In the genomic region with DNA sequence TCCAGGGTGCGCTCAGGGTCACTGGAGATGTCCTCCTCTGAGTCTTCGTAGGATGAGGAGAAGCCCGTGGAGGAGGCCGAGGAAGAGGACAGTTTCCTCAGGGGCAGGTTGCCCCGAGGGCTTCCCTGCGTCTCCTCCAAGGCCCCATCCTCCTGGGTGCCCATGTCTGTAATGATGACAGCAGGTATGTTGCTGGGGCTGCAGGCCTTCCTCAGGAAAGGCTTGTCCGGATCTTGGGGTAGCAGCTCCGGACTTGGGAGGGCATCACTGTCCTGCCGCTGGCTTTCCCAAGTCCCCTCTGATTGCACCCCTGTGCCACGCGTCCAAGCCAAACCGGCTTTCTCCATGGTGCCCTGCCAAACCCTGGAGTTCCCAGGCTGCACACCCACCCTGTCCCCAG, we compare ENCODE assay signal across 8 cellular contexts. TPM values are rescaled to one million over a fixed set of nuclear protein-coding genes. Genes with fewer than 3 reads are reported as not detected.
DNase-seq lines count a peak whose midpoint lies in the region; ATAC-seq and TF ChIP-seq lines count a peak whose summit lies in the region.
"Had no signal": no experiment of that assay in that cellular context is flagged by ENCODE, and none has a peak within 500 bp of the region (broad histone marks: within the 10 kb centered on the region; RNA-seq: fewer than 3 reads in every experiment).

No MANE protein-coding gene starts in this region.

- DNase-seq in Karpas-422: peak; percentile 60
- DNase-seq in activated T-cell treated with anti-CD3 and anti-CD28 coated beads, Interleukin-2, amount 50 U/mL, for 72 hours: no peak
- DNase-seq in stimulated activated naive CD8-positive, alpha-beta T cell treated with anti-CD3 and anti-CD28 coated beads, Interleukin-15, amount 100 ng/mL, for 72 hours: no peak
- no peak for DNase-seq in ecto neural progenitor cell (ENCODE audit: low spot score)
- DNase-seq in GM10266 (ENCODE audit: extremely low spot score): no peak
- DNase-seq in Ammon's horn (ENCODE audit: low spot score): no peak
- DNase-seq: activated CD8-positive, alpha-beta memory T cell treated with anti-CD3 and anti-CD28 coated beads, Interleukin-2, amount 50 U/mL, for 4 hours had no signal

- peak overlapping the region; percentile 72 to 85 for H3K4me3 Mint-ChIP-seq in activated T-cell treated with anti-CD3 and anti-CD28 coated beads, Interleukin-2, amount 50 U/mL, for 72 hours
- H3K4me3 Mint-ChIP-seq in stimulated activated naive CD8-positive, alpha-beta T cell treated with anti-CD3 and anti-CD28 coated beads, Interleukin-15, amount 100 ng/mL, for 72 hours: peak overlapping the region; percentile 78 to 91

- no peaks in the 10 kb centered on the region for H3K9me3 ChIP-seq in Karpas-422 (ENCODE audit: low read length)
- no peaks in the 10 kb centered on the region for H3K9me3 ChIP-seq in iPS-18c (ENCODE audit: control insufficient read depth, insufficient read depth, low read length)

- peaks cover 69% of the 10 kb centered on the region for H3K4me1 Mint-ChIP-seq in activated T-cell treated with anti-CD3 and anti-CD28 coated beads, Interleukin-2, amount 50 U/mL, for 72 hours (ENCODE audit: low read depth)
- peaks cover 43% of the 10 kb centered on the region for H3K4me1 Mint-ChIP-seq in stimulated activated naive CD8-positive, alpha-beta T cell treated with anti-CD3 and anti-CD28 coated beads, Interleukin-15, amount 100 ng/mL, for 72 hours

- H3K9me3 Mint-ChIP-seq in activated T-cell treated with anti-CD3 and anti-CD28 coated beads, Interleukin-2, amount 50 U/mL, for 72 hours: no peaks in the 10 kb centered on the region
- no peaks in the 10 kb centered on the region for H3K9me3 Mint-ChIP-seq in stimulated activated naive CD8-positive, alpha-beta T cell treated with anti-CD3 and anti-CD28 coated beads, Interleukin-15, amount 100 ng/mL, for 72 hours

- no peak overlapping the region for H2AFZ ChIP-seq in Karpas-422 (ENCODE audit: low read length)

- H3K27ac ChIP-seq in Karpas-422 (ENCODE audit: low read length): peak overlapping the region; percentile 96

- peaks cover 65% of the 10 kb centered on the region for H3K36me3 ChIP-seq in Karpas-422 (ENCODE audit: insufficient read depth, low read length)

- H3K79me2 ChIP-seq in Karpas-422 (ENCODE audit: low read length): peaks cover 84% of the 10 kb centered on the region

- H3K27me3 Mint-ChIP-seq in activated T-cell treated with anti-CD3 and anti-CD28 coated beads, Interleukin-2, amount 50 U/mL, for 72 hours (ENCODE audit: low read depth): no peaks in the 10 kb centered on the region
- no peaks in the 10 kb centered on the region for H3K27me3 Mint-ChIP-seq in stimulated activated naive CD8-positive, alpha-beta T cell treated with anti-CD3 and anti-CD28 coated beads, Interleukin-15, amount 100 ng/mL, for 72 hours

- H3K9me2 ChIP-seq in Karpas-422 (replicated peaks; ENCODE audit: insufficient read depth, low read length): no peaks in the 10 kb centered on the region

- ATAC-seq in activated T-cell treated with anti-CD3 and anti-CD28 coated beads, Interleukin-2, amount 50 U/mL, for 72 hours (replicated peaks in 1 of 2): no peak
- ATAC-seq in stimulated activated naive CD8-positive, alpha-beta T cell treated with anti-CD3 and anti-CD28 coated beads, Interleukin-15, amount 100 ng/mL, for 72 hours: no peak

- peaks cover 58% of the 10 kb centered on the region for H3K4me1 ChIP-seq in Karpas-422 (ENCODE audit: low read length)

- H3K9ac ChIP-seq in Karpas-422 (ENCODE audit: low read length): peak overlapping the region; percentile 96

- H3K27ac Mint-ChIP-seq in activated T-cell treated with anti-CD3 and anti-CD28 coated beads, Interleukin-2, amount 50 U/mL, for 72 hours: no peak overlapping the region
- peak overlapping the region in 1 of 2 donors; percentile 83 for H3K27ac Mint-ChIP-seq in stimulated activated naive CD8-positive, alpha-beta T cell treated with anti-CD3 and anti-CD28 coated beads, Interleukin-15, amount 100 ng/mL, for 72 hours

- H3K4me3 ChIP-seq in Karpas-422 (ENCODE audit: low read length): peak overlapping the region; percentile 82
- H3K4me3 ChIP-seq in iPS-18c (ENCODE audit: insufficient read depth, low read depth, low read length): 0 out of 2 replicates have a peak overlapping the region, but pooled peaks have one; percentile 6

- no peaks in the 10 kb centered on the region for H3K27me3 ChIP-seq in Karpas-422 (ENCODE audit: low read length)

- H3K36me3 Mint-ChIP-seq in activated T-cell treated with anti-CD3 and anti-CD28 coated beads, Interleukin-2, amount 50 U/mL, for 72 hours (ENCODE audit: insufficient read depth in 2 of 2): peaks cover 16 to 34% of the 10 kb centered on the region in 2 donors

- H4K20me1 ChIP-seq in Karpas-422 (ENCODE audit: insufficient read depth, low read depth, low read length): peaks cover 36% of the 10 kb centered on the region

- no peak for TF ChIP-seq CTCF in GM10266 (IDR thresholded peaks at IDR 0.05; ENCODE audit: control insufficient read depth, insufficient read depth, low read depth, missing control alignments)

- H3K4me2 ChIP-seq in Karpas-422 (ENCODE audit: low read depth, low read length, poor library complexity, severe bottlenecking): peak overlapping the region; percentile 79

RNA-seq across cellular contexts. Expression of gene ITPKB, which starts 3.5 kb away (rescaled TPM):
- 79.0 and 132 TPM in 2 replicates for total RNA-seq in Karpas-422 (2014; rRNA removed; shearing (Covaris generic); ENCODE audit: low replicate concordance)
- 10 to 100 TPM; 50.7 to 58.0 TPM for total RNA-seq in activated T-cell treated with anti-CD3 and anti-CD28 coated beads, Interleukin-2, amount 50 U/mL, for 72 hours
